Comparison of ENCODE assay signal across 11 cellular contexts in genomic region chr21:44517175-44517899, GRCh38. TPM values are rescaled to one million over a fixed set of nuclear protein-coding genes. Genes with fewer than 3 reads are reported as not detected.
DNase-seq lines count a peak whose midpoint lies in the region; ATAC-seq and TF ChIP-seq lines count a peak whose summit lies in the region.
"Had no signal": no experiment of that assay in that cellular context is flagged by ENCODE, and none has a peak within 500 bp of the region (broad histone marks: within the 10 kb centered on the region; RNA-seq: fewer than 3 reads in every experiment).

No MANE protein-coding gene starts in this region.

- TF ChIP-seq CTCF in uterus (IDR thresholded peaks at IDR 0.05), result no peak

- H3K36me3 Mint-ChIP-seq in activated naive CD8-positive, alpha-beta T cell treated with anti-CD3 and anti-CD28 coated beads for 36 hours, result no peaks in the 10 kb centered on the region
- H3K36me3 Mint-ChIP-seq: naive B cell had no signal

- no peaks in the 10 kb centered on the region for H3K4me1 ChIP-seq in uterus

- H3K4me3 Mint-ChIP-seq in activated naive CD8-positive, alpha-beta T cell treated with anti-CD3 and anti-CD28 coated beads for 36 hours, result no peak overlapping the region
- H3K4me3 Mint-ChIP-seq: naive B cell had no signal

- intact Hi-C loops in sciatic nerve (cut with DNase I) (loop anchor here (10.0 kb wide), 1 partner anchor 277 kb away; no protein-coding TSS in a partner anchor), uterus (cut with DNase I; ENCODE audit: low total_unique reads) (no loop called here)

- no peaks in the 10 kb centered on the region for H3K27me3 ChIP-seq in uterus

- no peaks in the 10 kb centered on the region for H3K9me3 ChIP-seq in uterus
- H3K9me3 ChIP-seq: thoracic aorta had no signal

- no peaks in the 10 kb centered on the region for H3K27me3 Mint-ChIP-seq in activated naive CD8-positive, alpha-beta T cell treated with anti-CD3 and anti-CD28 coated beads for 36 hours

- no peaks in the 10 kb centered on the region for H3K36me3 ChIP-seq in uterus
- H3K36me3 ChIP-seq: thoracic aorta had no signal

- peak; percentile 64 for DNase-seq in activated CD4-positive, alpha-beta T cell treated with anti-CD3 and anti-CD28 coated beads for 48 hours
- no peak for DNase-seq in activated CD4-positive, alpha-beta T cell treated with anti-CD3 and anti-CD28 coated beads for 4 hours
- peak; percentile 75 for DNase-seq in NCI-H2029 treated with DMSO at 0.1 percent for 48 hours (lab: John Stamatoyannopoulos, UW)
- peak; percentile 33 for DNase-seq in activated naive CD8-positive, alpha-beta T cell treated with anti-CD3 and anti-CD28 coated beads for 36 hours
- no peak for DNase-seq in sciatic nerve (ENCODE audit: low spot score)
- DNase-seq in NCI-H128 (lab: John Stamatoyannopoulos, UW; ENCODE audit: unreplicated experiment), result no peak
- DNase-seq in uterus, result no peak
- DNase-seq: naive B cell had no signal

- no peak overlapping the region for H3K4me3 ChIP-seq in uterus
- H3K4me3 ChIP-seq: thoracic aorta had no signal

- no peak for TF ChIP-seq POLR2A in uterus (IDR thresholded peaks at IDR 0.05)

- peak; percentile 36 for ATAC-seq in sciatic nerve
- no peak for ATAC-seq in HG03565 (IDR thresholded peaks at IDR 0.05; ENCODE audit: unreplicated experiment)

- H3K27ac ChIP-seq in uterus, result no peak overlapping the region
- H3K27ac ChIP-seq: thoracic aorta had no signal

- no peaks in the 10 kb centered on the region for H3K4me1 Mint-ChIP-seq in activated naive CD8-positive, alpha-beta T cell treated with anti-CD3 and anti-CD28 coated beads for 36 hours
- H3K4me1 Mint-ChIP-seq: naive B cell had no signal

- H3K9me3 Mint-ChIP-seq in activated naive CD8-positive, alpha-beta T cell treated with anti-CD3 and anti-CD28 coated beads for 36 hours, result no peaks in the 10 kb centered on the region

- no peak overlapping the region for H3K27ac Mint-ChIP-seq in activated naive CD8-positive, alpha-beta T cell treated with anti-CD3 and anti-CD28 coated beads for 36 hours
- H3K27ac Mint-ChIP-seq: naive B cell had no signal

RNA-seq across cellular contexts. Expression of gene KRTAP10-1, which starts 22.7 kb away (rescaled TPM):
- total RNA-seq in activated naive CD8-positive, alpha-beta T cell treated with anti-CD3 and anti-CD28 coated beads for 36 hours, result not detected
- total RNA-seq in sciatic nerve (not detected), uterus (not detected)
- total RNA-seq: T-helper 2 cell treated with Interferon-gamma antibody and Interleukin-4, amounts not matched to agents 100 ng/mL and 5 ng/mL, for 36 hours; thoracic aorta had no signal

RNA-seq across cellular contexts. Expression of gene KRTAP10-2, which starts 34.0 kb away (rescaled TPM):
- not detected for total RNA-seq in activated naive CD8-positive, alpha-beta T cell treated with anti-CD3 and anti-CD28 coated beads for 36 hours
- total RNA-seq in sciatic nerve (not detected), uterus (not detected)
- total RNA-seq: T-helper 2 cell treated with Interferon-gamma antibody and Interleukin-4, amounts not matched to agents 100 ng/mL and 5 ng/mL, for 36 hours; thoracic aorta had no signal

RNA-seq across cellular contexts. Expression of gene KRTAP10-3, which starts 41.3 kb away (rescaled TPM):
- not detected for total RNA-seq in activated naive CD8-positive, alpha-beta T cell treated with anti-CD3 and anti-CD28 coated beads for 36 hours
- total RNA-seq in sciatic nerve, result not detected
- total RNA-seq in uterus, result not detected
- total RNA-seq: T-helper 2 cell treated with Interferon-gamma antibody and Interleukin-4, amounts not matched to agents 100 ng/mL and 5 ng/mL, for 36 hours; thoracic aorta had no signal

RNA-seq across cellular contexts. Expression of gene KRTAP10-4, which starts 56.2 kb away (rescaled TPM):
- not detected for total RNA-seq in activated naive CD8-positive, alpha-beta T cell treated with anti-CD3 and anti-CD28 coated beads for 36 hours
- total RNA-seq in sciatic nerve (not detected), uterus (not detected)
- total RNA-seq: T-helper 2 cell treated with Interferon-gamma antibody and Interleukin-4, amounts not matched to agents 100 ng/mL and 5 ng/mL, for 36 hours; thoracic aorta had no signal

Comparison
In these comparisons a context has a peak if more than half of its experiments do, and no peak if none do; other contexts are left out.
1. DNase-seq: peak in activated CD4-positive, alpha-beta T cell treated with anti-CD3 and anti-CD28 coated beads for 48 hours (single experiment), NCI-H2029 treated with DMSO at 0.1 percent for 48 hours (single experiment) and activated naive CD8-positive, alpha-beta T cell treated with anti-CD3 and anti-CD28 coated beads for 36 hours (single experiment); none in activated CD4-positive, alpha-beta T cell treated with anti-CD3 and anti-CD28 coated beads for 4 hours (0 of 2), sciatic nerve (single experiment), NCI-H128 (single experiment) and uterus (0 of 2).